ENCODE assay signal across 10 cellular contexts in the genomic region with DNA sequence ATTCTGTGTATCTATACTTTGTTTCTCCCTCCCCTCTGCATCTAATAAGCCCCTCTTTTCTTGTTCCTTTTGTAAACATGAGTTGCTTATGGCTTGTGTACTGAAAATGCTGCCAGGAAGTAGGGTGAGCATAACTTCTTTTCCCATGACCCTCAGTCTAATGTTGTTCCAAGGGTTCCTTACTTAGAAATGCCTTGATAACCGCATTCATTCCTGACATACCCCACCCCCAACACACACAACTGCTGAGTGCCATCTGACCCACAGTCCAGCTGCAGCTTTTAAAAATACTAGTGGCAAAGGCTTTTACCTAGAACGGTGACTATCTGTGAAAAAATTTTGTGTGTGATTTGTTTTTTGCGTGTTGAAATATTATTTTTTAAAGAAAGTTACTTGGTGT. TPM values are rescaled to one million over a fixed set of nuclear protein-coding genes. Genes with fewer than 3 reads are reported as not detected.
DNase-seq lines count a peak whose midpoint lies in the region; ATAC-seq, FAIRE-seq and TF ChIP-seq lines count a peak whose summit lies in the region.
"Had no signal": no experiment of that assay in that cellular context is flagged by ENCODE, and none has a peak within 500 bp of the region (broad histone marks: within the 10 kb centered on the region; RNA-seq: fewer than 3 reads in every experiment).

No MANE protein-coding gene starts in this region.

- H3K18ac ChIP-seq in H1 (ENCODE audit: extremely low read depth, low read length) (no peak overlapping the region), mesenchymal stem cell (ENCODE audit: low read depth in 1 of 2, low read length in 2 of 2) (no peak overlapping the region)

- no peak overlapping the region for H3K56ac ChIP-seq in H1 (replicated peaks; ENCODE audit: insufficient read length, low read depth, low read length)

- H3K4me1 ChIP-seq in mammary epithelial cell (ENCODE audit: insufficient read depth, low read length) (peaks cover 3% of the 10 kb centered on the region), H1 (replicated peaks in 1 of 4; ENCODE audit: control insufficient read depth in 3 of 4, insufficient read depth in 4 of 4, low read length in 3 of 4) (peaks cover 7 to 27% (median 21%) of the 10 kb centered on the region in 4 experiments), mesenchymal stem cell (ENCODE audit: control insufficient read depth, insufficient read depth, low read depth, low read length) (peaks cover 8% of the 10 kb centered on the region), aorta (ENCODE audit: control insufficient read depth in 1 of 2, insufficient read depth in 2 of 2, low read length in 2 of 2) (peaks cover 0 to 6% of the 10 kb centered on the region in 2 donors)

- H2BK15ac ChIP-seq in H1 (ENCODE audit: low read length) (no peak overlapping the region), mesenchymal stem cell (ENCODE audit: low read depth, poor library complexity, severe bottlenecking) (no peak overlapping the region)

- H3K4me2 ChIP-seq in mammary epithelial cell (ENCODE audit: insufficient read depth, low read depth, low read length) (no peak overlapping the region), H1 (ENCODE audit: insufficient read depth in 1 of 2, low read depth in 2 of 2, low read length in 2 of 2) (no peak overlapping the region), mesenchymal stem cell (ENCODE audit: low read length, poor library complexity, severe bottlenecking) (no peak overlapping the region)

- H2BK5ac ChIP-seq in H1 (ENCODE audit: low read depth, low read length) (no peak overlapping the region), mesenchymal stem cell (ENCODE audit: low read depth, low read length, poor library complexity, severe bottlenecking) (no peak overlapping the region)

- POLR2A ChIA-PET in MCF 10A (lab: Yijun Ruan, JAX), result no interaction called here
- POLR2A ChIA-PET in H1 (lab: Charles Lee; ENCODE audit: partially characterized antibody), result interaction anchor here (0.8 kb wide), 1 partner anchor 13 kb away, joined by 3 read pairs; no protein-coding TSS in a partner anchor

- H2AFZ ChIP-seq in mammary epithelial cell (ENCODE audit: low read depth, low read length) (no peak overlapping the region), H1 (ENCODE audit: low read length) (no peak overlapping the region), mesenchymal stem cell (ENCODE audit: low read depth, low read length) (no peak overlapping the region)

- 65% methylated on average over 3 of the region's 3 CpGs for WGBS in mammary epithelial cell (ENCODE audit: low coverage, missing lambda C conversion rate)
- WGBS in H1 (ENCODE audit: extremely low coverage in 1 of 2, insufficient coverage in 1 of 2, insufficient read length in 1 of 2, insufficient replicate concordance in 2 of 2, low coverage in 1 of 2, low lambda C conversion rate in 2 of 2, missing lambda C conversion rate in 1 of 2), 2 experiments, result 68 to 100% methylated on average over 1 to 3 of the region's 3 CpGs
- 0% methylated on average over 3 of the region's 3 CpGs for WGBS in mesenchymal stem cell
- WGBS in aorta, 2 donors, result 9 to 10% methylated on average over 3 of the region's 3 CpGs

- H3K36me3 Mint-ChIP-seq in MCF 10A (ENCODE audit: insufficient read depth, unreplicated experiment), result no peaks in the 10 kb centered on the region
- H3K36me3 Mint-ChIP-seq: memory B cell had no signal

- no peak for TF ChIP-seq EP300 in H1 (IDR thresholded peaks at IDR 0.05; ENCODE audit: borderline replicate concordance in 1 of 2, low read depth in 2 of 2, low read length in 2 of 2)

- H3K4me3 ChIP-seq in mammary epithelial cell (replicated peaks in 1 of 3; ENCODE audit: insufficient read depth in 1 of 3, low read depth in 2 of 3, low read length in 3 of 3) (no peak overlapping the region), H1 (ENCODE audit: extremely low read depth in 1 of 4, insufficient read depth in 2 of 4, low read depth in 3 of 4, low read length in 4 of 4) (no peak overlapping the region), mesenchymal stem cell (ENCODE audit: insufficient read depth in 1 of 2, low read depth in 1 of 2, low read length in 2 of 2) (no peak overlapping the region), aorta (ENCODE audit: low read length in 2 of 2) (no peak overlapping the region)

- no peak for FAIRE-seq in H1 (lab: Jason Lieb, UNC)

- H2BK120ac ChIP-seq in H1 (replicated peaks; ENCODE audit: low read depth, low read length) (peak overlapping the region; percentile 18), mesenchymal stem cell (ENCODE audit: low read depth, low read length) (no peak overlapping the region)

- H3K4me3 Mint-ChIP-seq in MCF 10A (ENCODE audit: unreplicated experiment), result no peak overlapping the region
- H3K4me3 Mint-ChIP-seq: memory B cell had no signal

- H2AK5ac ChIP-seq in H1 (ENCODE audit: low read depth, low read length), result no peak overlapping the region; the same call in 1 of the 2 replicates
- no peak overlapping the region for H2AK5ac ChIP-seq in mesenchymal stem cell (ENCODE audit: low read length, severe bottlenecking)

- no peaks in the 10 kb centered on the region for H3K79me2 ChIP-seq in mammary epithelial cell (ENCODE audit: insufficient read depth, low read length)
- peaks cover 0 to 66% of the 10 kb centered on the region in 2 experiments; a peak in 3 of 4 replicates for H3K79me2 ChIP-seq in H1 (ENCODE audit: control insufficient read depth in 1 of 2, insufficient read depth in 2 of 2, low read length in 2 of 2)

- H3K4me1 Mint-ChIP-seq in MCF 10A (ENCODE audit: insufficient read depth, unreplicated experiment), result peaks cover 6% of the 10 kb centered on the region

- H2BK12ac ChIP-seq in H1 (ENCODE audit: low read depth, low read length) (no peak overlapping the region), mesenchymal stem cell (ENCODE audit: low read length in 2 of 2) (no peak overlapping the region)

- no peak for TF ChIP-seq RAD21 in H1 (IDR thresholded peaks at IDR 0.05 in 1 of 2, conservative IDR thresholded peaks at IDR 0.05 in 1 of 2; ENCODE audit: low read depth in 2 of 2, low read length in 2 of 2)

- TF ChIP-seq CTCF in MCF 10A (IDR thresholded peaks at IDR 0.05; ENCODE audit: unreplicated experiment) (no peak), mammary epithelial cell (conservative IDR thresholded peaks at IDR 0.05 in 1 of 2, IDR thresholded peaks at IDR 0.05 in 1 of 2; ENCODE audit: extremely low read depth in 1 of 2, insufficient read depth in 1 of 2, low read depth in 1 of 2, low read length in 2 of 2) (no peak), H1 (IDR thresholded peaks at IDR 0.05; ENCODE audit: control extremely low read depth in 1 of 3, insufficient read depth in 1 of 3, low read depth in 1 of 3, low read length in 3 of 3) (no peak)

- no peak for TF ChIP-seq POLR2A in H1 (IDR thresholded peaks at IDR 0.05; ENCODE audit: control extremely low read depth in 1 of 2, low read depth in 2 of 2, low read length in 2 of 2)

- H3K9ac ChIP-seq in mammary epithelial cell (ENCODE audit: insufficient read depth, low read length) (no peak overlapping the region), H1 (replicated peaks in 1 of 4; ENCODE audit: extremely low read depth in 1 of 4, low read depth in 3 of 4, low read length in 3 of 4) (no peak overlapping the region; a peak in 1 of 7 replicates), mesenchymal stem cell (ENCODE audit: low read length) (peak overlapping the region; percentile 30)

- peak; percentile 63 for ATAC-seq in aorta (ENCODE audit: low FRiP score)
- ATAC-seq in stimulated activated naive CD8-positive, alpha-beta T cell treated with anti-CD3 and anti-CD28 coated beads, Interleukin-15, Interleukin-2, amounts not matched to agents 100 U/mL and 50 U/mL, for 24 hours, result no peak

- no peaks in the 10 kb centered on the region for H3K9me3 ChIP-seq in mammary epithelial cell (replicated peaks; ENCODE audit: insufficient read depth, low read length)
- no peaks in the 10 kb centered on the region for H3K9me3 ChIP-seq in H1 (ENCODE audit: insufficient read depth in 2 of 2, low read depth in 1 of 2, low read length in 1 of 2)
- H3K9me3 ChIP-seq in mesenchymal stem cell (ENCODE audit: control insufficient read depth, low read length), result no peaks in the 10 kb centered on the region
- no peaks in the 10 kb centered on the region for H3K9me3 ChIP-seq in aorta (ENCODE audit: control insufficient read depth, low read length)

- H2BK20ac ChIP-seq in H1 (ENCODE audit: low read length), result 0 out of 2 replicates have a peak overlapping the region, but pooled peaks have one; percentile 41

- DNase-seq in MCF 10A (ENCODE audit: unreplicated experiment), result peak; percentile 38
- no peak for DNase-seq in mammary epithelial cell
- no peak for DNase-seq in H1 (ENCODE audit: low read depth in 1 of 2, low spot score in 2 of 2)
- peak; percentile 96 for DNase-seq in mesenchymal stem cell
- DNase-seq in aorta, result no peak
- DNase-seq in NOMO-1 treated with dmso at 0.1 percent for 144 hours (lab: John Stamatoyannopoulos, UW; ENCODE audit: unreplicated experiment), result no peak
- DNase-seq in stimulated activated naive CD8-positive, alpha-beta T cell treated with anti-CD3 and anti-CD28 coated beads, Interleukin-15, Interleukin-2, amounts not matched to agents 100 U/mL and 50 U/mL, for 24 hours, result no peak
- DNase-seq in NCI-H345 (lab: John Stamatoyannopoulos, UW), result no peak
- DNase-seq: AML-193 had no signal

- dilution Hi-C loops in mammary epithelial cell (cut with HindIII; ENCODE audit: low sequenced_read_pairs), result no loop called here

- no peaks in the 10 kb centered on the region for H3K36me3 ChIP-seq in mammary epithelial cell (ENCODE audit: insufficient read depth, low read length)
- no peaks in the 10 kb centered on the region for H3K36me3 ChIP-seq in H1 (ENCODE audit: control insufficient read depth in 2 of 4, insufficient read depth in 4 of 4, low read length in 3 of 4)
- peaks cover 0 to under 1% of the 10 kb centered on the region in 2 experiments for H3K36me3 ChIP-seq in mesenchymal stem cell (ENCODE audit: control insufficient read depth in 1 of 2, insufficient read depth in 2 of 2, low read depth in 1 of 2, low read length in 2 of 2)
- no peaks in the 10 kb centered on the region for H3K36me3 ChIP-seq in aorta (ENCODE audit: control insufficient read depth in 1 of 2, insufficient read depth in 2 of 2, low read length in 1 of 2)

- no peak overlapping the region for H3K4ac ChIP-seq in H1 (replicated peaks; ENCODE audit: insufficient read length, low read depth, low read length)
- no peak overlapping the region for H3K4ac ChIP-seq in mesenchymal stem cell (ENCODE audit: low read depth in 1 of 2, low read length in 2 of 2)

- H3K9me3 Mint-ChIP-seq in MCF 10A (ENCODE audit: unreplicated experiment), result no peaks in the 10 kb centered on the region
- H3K9me3 Mint-ChIP-seq: memory B cell had no signal

- H3K23me2 ChIP-seq in H1 (ENCODE audit: low read depth, low read length), result no peaks in the 10 kb centered on the region

- intact Hi-C loops in MCF 10A (cut with micrococcal nuclease), result no loop called here
- intact Hi-C loops in mammary epithelial cell (cut with micrococcal nuclease), result no loop called here
- intact Hi-C loops in aorta (cut with DNase I), result loop anchor here in 1 of 2 donors (5.0 kb wide), 1 partner anchor 52 kb away; a partner anchor contains a TSS

- CTCF ChIA-PET in MCF 10A (lab: Yijun Ruan, JAX), result interaction anchor here (0.7 kb wide), 1 partner anchor 56 kb away, joined by 6 read pairs; no protein-coding TSS in a partner anchor
- CTCF ChIA-PET in mammary epithelial cell (lab: Charles Lee; ENCODE audit: low non-redundant PET), result no interaction called here
- CTCF ChIA-PET in H1 (lab: Charles Lee; ENCODE audit: partially characterized antibody), result interaction anchor here (0.6 to 1.3 kb wide), 3 partner anchors 13 to 111 kb away, joined by 3 read pairs; no protein-coding TSS in a partner anchor

- H3K27ac Mint-ChIP-seq in MCF 10A (ENCODE audit: low read depth, unreplicated experiment), result no peak overlapping the region

- H4K8ac ChIP-seq in H1 (ENCODE audit: extremely low read depth, insufficient read depth, low read length) (no peak overlapping the region), mesenchymal stem cell (ENCODE audit: low read length) (no peak overlapping the region)

- H3K27ac ChIP-seq in mammary epithelial cell (ENCODE audit: insufficient read depth, low read depth, low read length), result no peak overlapping the region
- no peak overlapping the region for H3K27ac ChIP-seq in H1 (ENCODE audit: low read depth, low read length)
- peak overlapping the region; percentile 85 for H3K27ac ChIP-seq in mesenchymal stem cell (ENCODE audit: low read length, poor library complexity, severe bottlenecking)
- no peak overlapping the region for H3K27ac ChIP-seq in aorta (ENCODE audit: low read depth in 1 of 2, low read length in 2 of 2)

- H4K20me1 ChIP-seq in mammary epithelial cell (ENCODE audit: insufficient read depth, low read length) (no peaks in the 10 kb centered on the region), H1 (replicated peaks in 1 of 2; ENCODE audit: control insufficient read depth in 1 of 2, insufficient read depth in 2 of 2, low read length in 2 of 2) (no peaks in the 10 kb centered on the region)

- no peak overlapping the region for H4K5ac ChIP-seq in H1 (ENCODE audit: insufficient read length, low read depth, low read length)

- BruUV-seq in MCF 10A (replicated peaks; lab: Mats Ljungman, UMichigan) (no TSS peak), mammary epithelial cell (replicated peaks; lab: Mats Ljungman, UMichigan) (no TSS peak)

- in situ Hi-C loops in mammary epithelial cell (cut with MboI; ENCODE audit: low sequenced_read_pairs in 2 of 2), result no loop called here

- H3K27me3 ChIP-seq in mammary epithelial cell (ENCODE audit: insufficient read depth, low read length), result no peaks in the 10 kb centered on the region
- no peaks in the 10 kb centered on the region for H3K27me3 ChIP-seq in H1 (replicated peaks in 1 of 4; ENCODE audit: control insufficient read depth in 3 of 4, extremely low read depth in 1 of 4, insufficient read depth in 3 of 4, low read length in 3 of 4)
- H3K27me3 ChIP-seq in mesenchymal stem cell (ENCODE audit: control insufficient read depth in 1 of 2, insufficient read depth in 1 of 2, low read length in 2 of 2), result no peaks in the 10 kb centered on the region
- no peaks in the 10 kb centered on the region for H3K27me3 ChIP-seq in aorta (ENCODE audit: control insufficient read depth in 1 of 2, insufficient read depth in 2 of 2, low read length in 1 of 2)

- no peaks in the 10 kb centered on the region for H3K79me1 ChIP-seq in H1 (ENCODE audit: low read depth, low read length)
- H3K79me1 ChIP-seq in mesenchymal stem cell (replicated peaks; ENCODE audit: low read length, poor library complexity, severe bottlenecking), result peaks cover 2% of the 10 kb centered on the region

- no peaks in the 10 kb centered on the region for H3K27me3 Mint-ChIP-seq in MCF 10A (ENCODE audit: insufficient read depth, unreplicated experiment)
- H3K27me3 Mint-ChIP-seq: memory B cell had no signal

- H4K91ac ChIP-seq in H1 (replicated peaks; ENCODE audit: insufficient read length, low read length), result no peak overlapping the region
- H4K91ac ChIP-seq in mesenchymal stem cell (ENCODE audit: low read length), result no peak overlapping the region

- H3K23ac ChIP-seq in H1 (ENCODE audit: insufficient read length) (no peak overlapping the region), mesenchymal stem cell (ENCODE audit: low read length in 2 of 2) (no peak overlapping the region)

- no peak overlapping the region for H3K14ac ChIP-seq in H1 (ENCODE audit: insufficient read length)
- H3K14ac ChIP-seq in mesenchymal stem cell (ENCODE audit: low read length in 2 of 2), result no peak overlapping the region

RNA-seq across cellular contexts. Expression of a gene that starts 52.5 kb away (rescaled TPM):
- total RNA-seq in MCF 10A (2022) (2.5 and 2.7 TPM in 2 replicates), mammary epithelial cell (10 to 100 TPM in 1 of 2 donors, 1 to 10 TPM in 1; 6.0 to 17.0 TPM), aorta (10 to 100 TPM; 13.8 to 15.8 TPM)
- polyA plus RNA-seq in mammary epithelial cell (2.6 TPM), H1 (2011; rRNA removed) (13.1 and 22.2 TPM in 2 replicates), aorta (1 to 10 TPM; 4.1 to 7.9 TPM)
- 2.9 TPM for polyA minus RNA-seq in mammary epithelial cell
- total RNA-seq in H1 (2021; fragmentation: NEBNext Ultra II Directional; extraction: Animal tissue kit (Norgen Biotek cat#: 25700)), result 33.3 and 33.5 TPM in 2 replicates
- 18.4 TPM for polyA plus RNA-seq in H1 (2011; cell fraction: cytosol; rRNA removed)
- polyA plus RNA-seq in H1 (2011; cell fraction: nucleus; rRNA removed), result 17.7 TPM
- 12.0 to 26.0 TPM (median 19.3 TPM) in 4 replicates for polyA plus RNA-seq in H1 (2012, experiment 1 of 2)
- polyA plus RNA-seq in H1 (2012, experiment 2 of 2), result 2.1 TPM
- 13.9 TPM for polyA plus RNA-seq in H1 (2013, experiment 1 of 2)
- polyA plus RNA-seq in H1 (2013, experiment 2 of 2), result 14.8 TPM
- polyA minus RNA-seq in H1 (2011; rRNA and poly(A)+ RNA removed), result 50.9 and 68.5 TPM in 2 replicates
- 26.9 TPM for polyA minus RNA-seq in H1 (2011; cell fraction: cytosol; rRNA and poly(A)+ RNA removed)
- polyA minus RNA-seq in H1 (2011; cell fraction: nucleus; rRNA and poly(A)+ RNA removed), result 56.7 TPM
- polyA plus RNA-seq in mesenchymal stem cell (2013, experiment 1 of 2), result 13.3 TPM
- polyA plus RNA-seq in mesenchymal stem cell (2013, experiment 2 of 2), result 15.6 TPM

Comparison
In these comparisons a context has a peak if more than half of its experiments do, and no peak if none do; other contexts are left out.
1. DNase-seq: peak in MCF 10A (single experiment) and mesenchymal stem cell (single experiment); none in mammary epithelial cell (single experiment), H1 (0 of 2), aorta (0 of 2), NOMO-1 treated with dmso at 0.1 percent for 144 hours (single experiment), stimulated activated naive CD8-positive, alpha-beta T cell treated with anti-CD3 and anti-CD28 coated beads, Interleukin-15, Interleukin-2, amounts not matched to agents 100 U/mL and 50 U/mL, for 24 hours (single experiment) and NCI-H345 (single experiment).